ENCODE assay signal across 8 cellular contexts in the genomic region with DNA sequence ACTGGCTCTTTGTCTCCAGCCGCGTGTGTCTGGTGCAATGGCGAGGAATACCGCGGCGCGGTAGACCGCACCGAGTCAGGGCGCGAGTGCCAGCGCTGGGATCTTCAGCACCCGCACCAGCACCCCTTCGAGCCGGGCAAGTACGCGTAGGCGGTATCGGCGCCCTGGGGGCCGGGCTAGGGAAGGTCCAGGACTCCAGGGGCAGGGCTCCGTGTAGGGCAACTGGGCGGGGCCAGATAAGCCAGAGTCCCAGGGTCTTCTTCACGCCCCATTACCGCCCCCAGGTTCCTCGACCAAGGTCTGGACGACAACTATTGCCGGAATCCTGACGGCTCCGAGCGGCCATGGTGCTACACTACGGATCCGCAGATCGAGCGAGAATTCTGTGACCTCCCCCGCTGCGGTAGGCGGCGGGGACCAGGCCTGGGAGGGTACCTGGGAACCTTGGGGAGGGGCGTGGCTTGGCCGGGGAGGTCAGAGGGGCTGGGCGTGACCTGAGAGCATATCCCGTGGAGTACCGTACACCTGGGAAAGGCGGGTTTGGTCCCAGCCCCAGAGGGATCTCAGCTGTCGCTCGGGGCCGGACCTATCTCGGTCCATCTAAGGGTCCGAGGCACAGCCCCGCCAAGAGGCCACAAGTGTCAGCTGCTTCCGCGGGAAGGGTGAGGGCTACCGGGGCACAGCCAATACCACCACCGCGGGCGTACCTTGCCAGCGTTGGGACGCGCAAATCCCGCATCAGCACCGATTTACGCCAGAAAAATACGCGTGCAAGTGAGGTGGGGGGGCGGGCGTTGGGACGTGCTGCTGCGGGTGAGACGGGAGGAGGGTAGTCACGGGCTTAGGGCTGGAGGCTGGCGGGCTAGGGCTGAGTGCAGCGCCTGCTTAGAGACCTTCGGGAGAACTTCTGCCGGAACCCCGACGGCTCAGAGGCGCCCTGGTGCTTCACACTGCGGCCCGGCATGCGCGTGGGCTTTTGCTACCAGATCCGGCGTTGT. TPM values are rescaled to one million over a fixed set of nuclear protein-coding genes. Genes with fewer than 3 reads are reported as not detected.
A peak's percentile ranks its signal among the peaks of the same experiment; 100 is the strongest.
DNase-seq lines count a peak whose midpoint lies in the region; ATAC-seq and TF ChIP-seq lines count a peak whose summit lies in the region.
"Not testable (repeated sequence)": the region's sequence is repeated elsewhere in the genome, so short reads cannot be mapped to it uniquely, and the experiment has no call there.

No MANE protein-coding gene starts in this region.

- POLR2A ChIA-PET in CD8-positive, alpha-beta memory T cell (lab: Charles Lee); activated CD4-positive, alpha-beta T cell treated with anti-CD3 and anti-CD28 coated beads for 36 hours (lab: Charles Lee): not testable (repeated sequence)

- H3K27ac ChIP-seq in CD8-positive, alpha-beta memory T cell (ENCODE audit: low read depth, low read length); heart right ventricle; lower lobe of right lung; stomach: not testable (repeated sequence)

- H3K9me3 ChIP-seq in CD8-positive, alpha-beta memory T cell (ENCODE audit: low read length); heart right ventricle; lower lobe of right lung; stomach: not testable (repeated sequence)

- intact Hi-C loops in activated CD4-positive, alpha-beta T cell treated with anti-CD3 and anti-CD28 coated beads for 36 hours (cut with DNase I, micrococcal nuclease); heart right ventricle (cut with DNase I); lower lobe of right lung (cut with DNase I); posterior vena cava (cut with DNase I); stomach (cut with DNase I; ENCODE audit: low total_unique reads): not testable (repeated sequence)

- peaks cover 26% of the 10 kb centered on the region for H3K4me1 ChIP-seq in CD8-positive, alpha-beta memory T cell (ENCODE audit: insufficient read depth, low read length)
- H3K4me1 ChIP-seq in heart right ventricle: peaks cover 14 to 29% (median 25%) of the 10 kb centered on the region in 9 donors
- H3K4me1 ChIP-seq in lower lobe of right lung: peaks cover 22% of the 10 kb centered on the region
- H3K4me1 ChIP-seq in stomach: peaks cover 25 to 36% (median 33%) of the 10 kb centered on the region in 4 donors

- TF ChIP-seq POLR2A in stomach (IDR thresholded peaks at IDR 0.05): not testable (repeated sequence)

- not testable (repeated sequence) for ATAC-seq in activated CD4-positive, alpha-beta T cell treated with anti-CD3 and anti-CD28 coated beads for 36 hours; central memory CD8-positive, alpha-beta T cell (replicated peaks; ENCODE audit: extremely low read depth, poor library complexity, severe bottlenecking)
- peak; percentile 16 for ATAC-seq in activated T-helper 17 cell treated with anti-CD3 and anti-CD28 coated beads, Interleukin-2, amount 50 U/mL, for 72 hours (replicated peaks)
- peak in 1 of 8 donors; percentile 2 for ATAC-seq in heart right ventricle
- peak; percentile 77 to 87 for ATAC-seq in lower lobe of right lung

- 3 to 4% methylated on average over 50 to 59 of the region's 84 CpGs for WGBS in heart right ventricle, 2 donors
- WGBS in stomach, 5 donors: 3 to 10% (median 5%) methylated on average over 21 to 58 of the region's 84 CpGs; no CpG with 5 or more reads in 1 of the 5 donors

- not testable (repeated sequence) for H3K36me3 Mint-ChIP-seq in CD8-positive, alpha-beta memory T cell; activated CD4-positive, alpha-beta T cell treated with anti-CD3 and anti-CD28 coated beads for 36 hours (ENCODE audit: low read depth); activated T-helper 17 cell treated with anti-CD3 and anti-CD28 coated beads, Interleukin-2, amount 50 U/mL, for 72 hours (ENCODE audit: low read depth); central memory CD8-positive, alpha-beta T cell (ENCODE audit: insufficient read depth)

- H3K9me3 Mint-ChIP-seq in CD8-positive, alpha-beta memory T cell; activated CD4-positive, alpha-beta T cell treated with anti-CD3 and anti-CD28 coated beads for 36 hours (ENCODE audit: low read depth); activated T-helper 17 cell treated with anti-CD3 and anti-CD28 coated beads, Interleukin-2, amount 50 U/mL, for 72 hours; central memory CD8-positive, alpha-beta T cell: not testable (repeated sequence)

- CTCF ChIA-PET in CD8-positive, alpha-beta memory T cell (lab: Charles Lee); activated CD4-positive, alpha-beta T cell treated with anti-CD3 and anti-CD28 coated beads for 36 hours (lab: Charles Lee): not testable (repeated sequence)

- DNase-seq in CD8-positive, alpha-beta memory T cell: peak in 4 of 5 donors; percentile 19 to 62 (median 46)
- DNase-seq in activated CD4-positive, alpha-beta T cell treated with anti-CD3 and anti-CD28 coated beads for 36 hours: peak; percentile 66
- peak; percentile 9 to 14 for DNase-seq in central memory CD8-positive, alpha-beta T cell (ENCODE audit: low spot score in 2 of 2)
- DNase-seq in heart right ventricle: peak; percentile 8 to 19
- peak; percentile 58 for DNase-seq in lower lobe of right lung
- DNase-seq in posterior vena cava (ENCODE audit: low spot score): peak; percentile 79
- DNase-seq in stomach: peak; percentile 31

- H3K4me3 ChIP-seq in CD8-positive, alpha-beta memory T cell (ENCODE audit: low read length): not testable (repeated sequence)
- H3K4me3 ChIP-seq in heart right ventricle (peak overlapping the region in 7 of 10 donors; percentile 9 to 31 (median 23)), lower lobe of right lung (peak overlapping the region; percentile 40), stomach (peak overlapping the region in 3 of 4 donors; percentile 31 to 42 (median 32))

- peak overlapping the region in 6 of 7 donors; percentile 62 to 84 (median 75) for H3K4me3 Mint-ChIP-seq in CD8-positive, alpha-beta memory T cell
- H3K4me3 Mint-ChIP-seq in activated CD4-positive, alpha-beta T cell treated with anti-CD3 and anti-CD28 coated beads for 36 hours; activated T-helper 17 cell treated with anti-CD3 and anti-CD28 coated beads, Interleukin-2, amount 50 U/mL, for 72 hours; central memory CD8-positive, alpha-beta T cell: not testable (repeated sequence)

- H3K27me3 ChIP-seq in CD8-positive, alpha-beta memory T cell (ENCODE audit: insufficient read depth, low read length, poor library complexity, severe bottlenecking); lower lobe of right lung (ENCODE audit: low read depth): not testable (repeated sequence)
- H3K27me3 ChIP-seq in heart right ventricle (peaks cover 0 to 35% (median 18%) of the 10 kb centered on the region in 7 donors), stomach (peaks cover 0 to 20% (median 0%) of the 10 kb centered on the region in 3 donors)

- not testable (repeated sequence) for TF ChIP-seq CTCF in heart right ventricle (IDR thresholded peaks at IDR 0.05); lower lobe of right lung (IDR thresholded peaks at IDR 0.05); stomach (IDR thresholded peaks at IDR 0.05)

- not testable (repeated sequence) for H3K4me1 Mint-ChIP-seq in CD8-positive, alpha-beta memory T cell; activated CD4-positive, alpha-beta T cell treated with anti-CD3 and anti-CD28 coated beads for 36 hours; activated T-helper 17 cell treated with anti-CD3 and anti-CD28 coated beads, Interleukin-2, amount 50 U/mL, for 72 hours; central memory CD8-positive, alpha-beta T cell

- H3K36me3 ChIP-seq in CD8-positive, alpha-beta memory T cell (ENCODE audit: insufficient read depth, low read length); heart right ventricle; lower lobe of right lung; stomach: not testable (repeated sequence)

- H3K27ac Mint-ChIP-seq in CD8-positive, alpha-beta memory T cell: peak overlapping the region in 2 of 8 donors; percentile 60 to 72
- H3K27ac Mint-ChIP-seq in activated CD4-positive, alpha-beta T cell treated with anti-CD3 and anti-CD28 coated beads for 36 hours; activated T-helper 17 cell treated with anti-CD3 and anti-CD28 coated beads, Interleukin-2, amount 50 U/mL, for 72 hours; central memory CD8-positive, alpha-beta T cell (ENCODE audit: low read depth): not testable (repeated sequence)

- not testable (repeated sequence) for TF ChIP-seq EP300 in stomach (IDR thresholded peaks at IDR 0.05)

- not testable (repeated sequence) for H3K27me3 Mint-ChIP-seq in CD8-positive, alpha-beta memory T cell; activated CD4-positive, alpha-beta T cell treated with anti-CD3 and anti-CD28 coated beads for 36 hours; activated T-helper 17 cell treated with anti-CD3 and anti-CD28 coated beads, Interleukin-2, amount 50 U/mL, for 72 hours; central memory CD8-positive, alpha-beta T cell

RNA-seq across cellular contexts. Expression of a gene that starts 19.3 kb away (rescaled TPM):
- 1,000 to 10,000 TPM; 1,293 to 1,300 TPM for total RNA-seq in CD8-positive, alpha-beta memory T cell
- not detected for polyA plus RNA-seq in CD8-positive, alpha-beta memory T cell
- 1,000 to 10,000 TPM; 1,573 to 2,291 TPM for total RNA-seq in activated CD4-positive, alpha-beta T cell treated with anti-CD3 and anti-CD28 coated beads for 36 hours
- total RNA-seq in activated T-helper 17 cell treated with anti-CD3 and anti-CD28 coated beads, Interleukin-2, amount 50 U/mL, for 72 hours: 1,000 to 10,000 TPM; 1,202 to 2,371 TPM
- 1,000 to 10,000 TPM in 8 of 10 donors, 100 to 1,000 TPM in 2; 635 to 5,242 (median 1,949) TPM for total RNA-seq in heart right ventricle
- polyA plus RNA-seq in heart right ventricle: not detected
- 6,803 TPM for total RNA-seq in lower lobe of right lung
- over 10,000 TPM; 12,584 to 18,986 TPM for total RNA-seq in posterior vena cava
- 1,000 to 10,000 TPM in 1 of 5 donors, under 1 TPM in 4; under 0.01 to 9,966 (median under 0.01) TPM for total RNA-seq in stomach
- polyA plus RNA-seq in stomach: not detected

RNA-seq across cellular contexts. Expression of a gene that starts 34.1 kb away (rescaled TPM):
- total RNA-seq in CD8-positive, alpha-beta memory T cell: 1 to 10 TPM; 7.6 to 7.9 TPM
- 9.7 TPM for polyA plus RNA-seq in CD8-positive, alpha-beta memory T cell
- 1 to 10 TPM; 5.8 to 6.2 TPM for total RNA-seq in activated CD4-positive, alpha-beta T cell treated with anti-CD3 and anti-CD28 coated beads for 36 hours
- total RNA-seq in activated T-helper 17 cell treated with anti-CD3 and anti-CD28 coated beads, Interleukin-2, amount 50 U/mL, for 72 hours: 1 to 10 TPM; 6.1 to 6.8 TPM
- total RNA-seq in heart right ventricle: 10 to 100 TPM in 7 of 10 donors, 1 to 10 TPM in 3; 6.0 to 15.2 (median 12.2) TPM
- polyA plus RNA-seq in heart right ventricle: 1 to 10 TPM; 2.8 to 5.6 TPM
- 35.3 TPM for total RNA-seq in lower lobe of right lung
- 10 to 100 TPM; 28.9 to 63.0 TPM for total RNA-seq in posterior vena cava
- total RNA-seq in stomach: 10 to 100 TPM; 19.2 to 66.6 (median 35.6) TPM
- polyA plus RNA-seq in stomach: 1 to 10 TPM; 3.3 to 8.8 (median 7.5) TPM

Comparison
In these comparisons a context has a peak if more than half of its experiments do, and no peak if none do; other contexts are left out.
1. DNase-seq: peak in every context shown above with its lines; median percentile 79 in posterior vena cava; 66 in activated CD4-positive, alpha-beta T cell treated with anti-CD3 and anti-CD28 coated beads for 36 hours; 58 in lower lobe of right lung; 46 in CD8-positive, alpha-beta memory T cell; 31 in stomach; 14 in heart right ventricle; 12 in central memory CD8-positive, alpha-beta T cell.